Comparison of ENCODE assay signal across 1 cellular context in the genomic region with DNA sequence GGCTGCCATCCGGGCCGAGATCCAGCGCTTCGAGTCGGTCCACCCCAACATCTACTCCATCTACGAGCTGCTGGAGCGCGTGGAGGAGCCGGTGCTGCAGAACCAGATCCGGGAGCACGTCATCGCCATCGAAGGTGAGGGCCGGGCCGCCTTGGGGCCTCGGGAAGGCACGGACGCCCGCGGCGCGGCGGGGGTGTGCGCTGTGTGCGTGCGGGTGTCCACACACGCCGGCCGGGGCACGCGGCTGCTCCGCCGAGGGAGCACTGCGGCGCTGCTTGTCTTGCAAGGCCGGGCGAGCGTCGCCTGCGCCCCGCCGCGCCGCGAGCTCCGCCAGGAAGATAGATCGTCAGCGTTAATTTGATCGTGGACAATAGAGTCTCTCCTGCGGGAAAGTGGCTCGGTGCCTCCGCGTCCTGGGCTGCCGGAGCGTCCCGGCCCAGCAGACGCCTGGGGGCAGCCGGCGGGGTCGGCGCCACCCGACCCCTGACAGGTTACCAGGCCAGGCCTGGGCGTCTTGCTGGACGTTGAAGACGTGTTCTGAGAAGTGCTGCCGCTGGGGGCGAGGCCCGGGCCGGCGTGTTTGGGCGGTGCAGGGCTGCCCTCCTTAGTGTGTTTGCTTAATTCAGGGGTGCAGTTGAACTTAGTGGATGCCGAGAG.
A peak's percentile ranks its signal among the peaks of the same experiment; 100 is the strongest.
TF ChIP-seq lines count a peak whose summit lies in the region.

No MANE protein-coding gene starts in this region.

TF ChIP-seq in K562, 482 proteins besides CTCF, POLR2A, EP300 and RAD21 (continued from another document):
- TF ChIP-seq, protein P1, sequence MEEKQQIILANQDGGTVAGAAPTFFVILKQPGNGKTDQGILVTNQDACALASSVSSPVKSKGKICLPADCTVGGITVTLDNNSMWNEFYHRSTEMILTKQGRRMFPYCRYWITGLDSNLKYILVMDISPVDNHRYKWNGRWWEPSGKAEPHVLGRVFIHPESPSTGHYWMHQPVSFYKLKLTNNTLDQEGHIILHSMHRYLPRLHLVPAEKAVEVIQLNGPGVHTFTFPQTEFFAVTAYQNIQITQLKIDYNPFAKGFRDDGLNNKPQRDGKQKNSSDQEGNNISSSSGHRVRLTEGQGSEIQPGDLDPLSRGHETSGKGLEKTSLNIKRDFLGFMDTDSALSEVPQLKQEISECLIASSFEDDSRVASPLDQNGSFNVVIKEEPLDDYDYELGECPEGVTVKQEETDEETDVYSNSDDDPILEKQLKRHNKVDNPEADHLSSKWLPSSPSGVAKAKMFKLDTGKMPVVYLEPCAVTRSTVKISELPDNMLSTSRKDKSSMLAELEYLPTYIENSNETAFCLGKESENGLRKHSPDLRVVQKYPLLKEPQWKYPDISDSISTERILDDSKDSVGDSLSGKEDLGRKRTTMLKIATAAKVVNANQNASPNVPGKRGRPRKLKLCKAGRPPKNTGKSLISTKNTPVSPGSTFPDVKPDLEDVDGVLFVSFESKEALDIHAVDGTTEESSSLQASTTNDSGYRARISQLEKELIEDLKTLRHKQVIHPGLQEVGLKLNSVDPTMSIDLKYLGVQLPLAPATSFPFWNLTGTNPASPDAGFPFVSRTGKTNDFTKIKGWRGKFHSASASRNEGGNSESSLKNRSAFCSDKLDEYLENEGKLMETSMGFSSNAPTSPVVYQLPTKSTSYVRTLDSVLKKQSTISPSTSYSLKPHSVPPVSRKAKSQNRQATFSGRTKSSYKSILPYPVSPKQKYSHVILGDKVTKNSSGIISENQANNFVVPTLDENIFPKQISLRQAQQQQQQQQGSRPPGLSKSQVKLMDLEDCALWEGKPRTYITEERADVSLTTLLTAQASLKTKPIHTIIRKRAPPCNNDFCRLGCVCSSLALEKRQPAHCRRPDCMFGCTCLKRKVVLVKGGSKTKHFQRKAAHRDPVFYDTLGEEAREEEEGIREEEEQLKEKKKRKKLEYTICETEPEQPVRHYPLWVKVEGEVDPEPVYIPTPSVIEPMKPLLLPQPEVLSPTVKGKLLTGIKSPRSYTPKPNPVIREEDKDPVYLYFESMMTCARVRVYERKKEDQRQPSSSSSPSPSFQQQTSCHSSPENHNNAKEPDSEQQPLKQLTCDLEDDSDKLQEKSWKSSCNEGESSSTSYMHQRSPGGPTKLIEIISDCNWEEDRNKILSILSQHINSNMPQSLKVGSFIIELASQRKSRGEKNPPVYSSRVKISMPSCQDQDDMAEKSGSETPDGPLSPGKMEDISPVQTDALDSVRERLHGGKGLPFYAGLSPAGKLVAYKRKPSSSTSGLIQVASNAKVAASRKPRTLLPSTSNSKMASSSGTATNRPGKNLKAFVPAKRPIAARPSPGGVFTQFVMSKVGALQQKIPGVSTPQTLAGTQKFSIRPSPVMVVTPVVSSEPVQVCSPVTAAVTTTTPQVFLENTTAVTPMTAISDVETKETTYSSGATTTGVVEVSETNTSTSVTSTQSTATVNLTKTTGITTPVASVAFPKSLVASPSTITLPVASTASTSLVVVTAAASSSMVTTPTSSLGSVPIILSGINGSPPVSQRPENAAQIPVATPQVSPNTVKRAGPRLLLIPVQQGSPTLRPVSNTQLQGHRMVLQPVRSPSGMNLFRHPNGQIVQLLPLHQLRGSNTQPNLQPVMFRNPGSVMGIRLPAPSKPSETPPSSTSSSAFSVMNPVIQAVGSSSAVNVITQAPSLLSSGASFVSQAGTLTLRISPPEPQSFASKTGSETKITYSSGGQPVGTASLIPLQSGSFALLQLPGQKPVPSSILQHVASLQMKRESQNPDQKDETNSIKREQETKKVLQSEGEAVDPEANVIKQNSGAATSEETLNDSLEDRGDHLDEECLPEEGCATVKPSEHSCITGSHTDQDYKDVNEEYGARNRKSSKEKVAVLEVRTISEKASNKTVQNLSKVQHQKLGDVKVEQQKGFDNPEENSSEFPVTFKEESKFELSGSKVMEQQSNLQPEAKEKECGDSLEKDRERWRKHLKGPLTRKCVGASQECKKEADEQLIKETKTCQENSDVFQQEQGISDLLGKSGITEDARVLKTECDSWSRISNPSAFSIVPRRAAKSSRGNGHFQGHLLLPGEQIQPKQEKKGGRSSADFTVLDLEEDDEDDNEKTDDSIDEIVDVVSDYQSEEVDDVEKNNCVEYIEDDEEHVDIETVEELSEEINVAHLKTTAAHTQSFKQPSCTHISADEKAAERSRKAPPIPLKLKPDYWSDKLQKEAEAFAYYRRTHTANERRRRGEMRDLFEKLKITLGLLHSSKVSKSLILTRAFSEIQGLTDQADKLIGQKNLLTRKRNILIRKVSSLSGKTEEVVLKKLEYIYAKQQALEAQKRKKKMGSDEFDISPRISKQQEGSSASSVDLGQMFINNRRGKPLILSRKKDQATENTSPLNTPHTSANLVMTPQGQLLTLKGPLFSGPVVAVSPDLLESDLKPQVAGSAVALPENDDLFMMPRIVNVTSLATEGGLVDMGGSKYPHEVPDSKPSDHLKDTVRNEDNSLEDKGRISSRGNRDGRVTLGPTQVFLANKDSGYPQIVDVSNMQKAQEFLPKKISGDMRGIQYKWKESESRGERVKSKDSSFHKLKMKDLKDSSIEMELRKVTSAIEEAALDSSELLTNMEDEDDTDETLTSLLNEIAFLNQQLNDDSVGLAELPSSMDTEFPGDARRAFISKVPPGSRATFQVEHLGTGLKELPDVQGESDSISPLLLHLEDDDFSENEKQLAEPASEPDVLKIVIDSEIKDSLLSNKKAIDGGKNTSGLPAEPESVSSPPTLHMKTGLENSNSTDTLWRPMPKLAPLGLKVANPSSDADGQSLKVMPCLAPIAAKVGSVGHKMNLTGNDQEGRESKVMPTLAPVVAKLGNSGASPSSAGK (IDR thresholded peaks at IDR 0.05): peak; percentile 43
- no peak for TF ChIP-seq ZNF121 (CRISPR knock-in tag; conservative IDR thresholded peaks at IDR 0.05)
- no peak for TF ChIP-seq ASH1L (IDR thresholded peaks at IDR 0.05; ENCODE audit: borderline replicate concordance, low read depth, partially characterized antibody)
- TF ChIP-seq SMARCE1 (IDR thresholded peaks at IDR 0.05): no peak
- TF ChIP-seq RBFOX2 (IDR thresholded peaks at IDR 0.05; ENCODE audit: low read depth, low read length): peak; percentile 66
- TF ChIP-seq ZNF644 (tag; IDR thresholded peaks at IDR 0.05; ENCODE audit: low read depth): no peak
- no peak for TF ChIP-seq CBX2 (IDR thresholded peaks at IDR 0.05; ENCODE audit: insufficient read depth, low read length, poor library complexity, severe bottlenecking)
- no peak for TF ChIP-seq E2F1 (CRISPR knock-in tag; IDR thresholded peaks at IDR 0.05)
- no peak for TF ChIP-seq KLF1 (tag; IDR thresholded peaks at IDR 0.05)
- TF ChIP-seq TAF7 (tag; IDR thresholded peaks at IDR 0.05): no peak
- no peak for TF ChIP-seq IRF2 (CRISPR knock-in tag; IDR thresholded peaks at IDR 0.05)
- peak; percentile 82 for TF ChIP-seq HNRNPLL (IDR thresholded peaks at IDR 0.05; ENCODE audit: low read depth, low read length, poor library complexity, severe bottlenecking)
- peak; percentile 17 for TF ChIP-seq SAP30 (IDR thresholded peaks at IDR 0.05; ENCODE audit: borderline replicate concordance, insufficient read depth, low read depth, low read length, poor library complexity, severe bottlenecking)
- no peak for TF ChIP-seq NCOA6 (IDR thresholded peaks at IDR 0.05)
- peak; percentile 48 for TF ChIP-seq KDM5B (IDR thresholded peaks at IDR 0.05; ENCODE audit: insufficient replicate concordance, low read depth, low read length)
- TF ChIP-seq, protein P2, sequence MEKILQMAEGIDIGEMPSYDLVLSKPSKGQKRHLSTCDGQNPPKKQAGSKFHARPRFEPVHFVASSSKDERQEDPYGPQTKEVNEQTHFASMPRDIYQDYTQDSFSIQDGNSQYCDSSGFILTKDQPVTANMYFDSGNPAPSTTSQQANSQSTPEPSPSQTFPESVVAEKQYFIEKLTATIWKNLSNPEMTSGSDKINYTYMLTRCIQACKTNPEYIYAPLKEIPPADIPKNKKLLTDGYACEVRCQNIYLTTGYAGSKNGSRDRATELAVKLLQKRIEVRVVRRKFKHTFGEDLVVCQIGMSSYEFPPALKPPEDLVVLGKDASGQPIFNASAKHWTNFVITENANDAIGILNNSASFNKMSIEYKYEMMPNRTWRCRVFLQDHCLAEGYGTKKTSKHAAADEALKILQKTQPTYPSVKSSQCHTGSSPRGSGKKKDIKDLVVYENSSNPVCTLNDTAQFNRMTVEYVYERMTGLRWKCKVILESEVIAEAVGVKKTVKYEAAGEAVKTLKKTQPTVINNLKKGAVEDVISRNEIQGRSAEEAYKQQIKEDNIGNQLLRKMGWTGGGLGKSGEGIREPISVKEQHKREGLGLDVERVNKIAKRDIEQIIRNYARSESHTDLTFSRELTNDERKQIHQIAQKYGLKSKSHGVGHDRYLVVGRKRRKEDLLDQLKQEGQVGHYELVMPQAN (IDR thresholded peaks at IDR 0.05; ENCODE audit: borderline replicate concordance): no peak
- TF ChIP-seq ZFX (CRISPR knock-in tag; IDR thresholded peaks at IDR 0.05): peak; percentile 44; the same call in 1 of the 2 replicates
- TF ChIP-seq, protein P3, sequence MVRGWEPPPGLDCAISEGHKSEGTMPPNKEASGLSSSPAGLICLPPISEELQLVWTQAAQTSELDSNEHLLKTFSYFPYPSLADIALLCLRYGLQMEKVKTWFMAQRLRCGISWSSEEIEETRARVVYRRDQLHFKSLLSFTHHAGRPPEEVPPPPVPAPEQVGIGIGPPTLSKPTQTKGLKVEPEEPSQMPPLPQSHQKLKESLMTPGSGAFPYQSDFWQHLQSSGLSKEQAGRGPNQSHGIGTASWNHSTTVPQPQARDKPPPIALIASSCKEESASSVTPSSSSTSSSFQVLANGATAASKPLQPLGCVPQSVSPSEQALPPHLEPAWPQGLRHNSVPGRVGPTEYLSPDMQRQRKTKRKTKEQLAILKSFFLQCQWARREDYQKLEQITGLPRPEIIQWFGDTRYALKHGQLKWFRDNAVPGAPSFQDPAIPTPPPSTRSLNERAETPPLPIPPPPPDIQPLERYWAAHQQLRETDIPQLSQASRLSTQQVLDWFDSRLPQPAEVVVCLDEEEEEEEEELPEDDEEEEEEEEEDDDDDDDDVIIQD (CRISPR knock-in tag; IDR thresholded peaks at IDR 0.05): no peak
- no peak for TF ChIP-seq ZC3H8 (IDR thresholded peaks at IDR 0.05)
- no peak for TF ChIP-seq ELK3 (CRISPR knock-in tag; IDR thresholded peaks at IDR 0.05)
- TF ChIP-seq TFE3 (CRISPR knock-in tag; IDR thresholded peaks at IDR 0.05): no peak
- TF ChIP-seq ZNF263 (CRISPR knock-in tag; IDR thresholded peaks at IDR 0.05; ENCODE audit: borderline replicate concordance): peak; percentile 71
- no peak for TF ChIP-seq C11orf30 (IDR thresholded peaks at IDR 0.05; ENCODE audit: low read depth)
- TF ChIP-seq ZNF431 (CRISPR knock-in tag; IDR thresholded peaks at IDR 0.05): no peak; the same call in 1 of the 2 replicates
- no peak for TF ChIP-seq POLR3A (IDR thresholded peaks at IDR 0.05; ENCODE audit: borderline replicate concordance, extremely low read depth, insufficient read depth, insufficient read length)
- peak; percentile 44 for TF ChIP-seq CCNT2 (IDR thresholded peaks at IDR 0.05; ENCODE audit: borderline replicate concordance, extremely low read depth, insufficient read length, low read depth, low read length)
- TF ChIP-seq, protein P4, sequence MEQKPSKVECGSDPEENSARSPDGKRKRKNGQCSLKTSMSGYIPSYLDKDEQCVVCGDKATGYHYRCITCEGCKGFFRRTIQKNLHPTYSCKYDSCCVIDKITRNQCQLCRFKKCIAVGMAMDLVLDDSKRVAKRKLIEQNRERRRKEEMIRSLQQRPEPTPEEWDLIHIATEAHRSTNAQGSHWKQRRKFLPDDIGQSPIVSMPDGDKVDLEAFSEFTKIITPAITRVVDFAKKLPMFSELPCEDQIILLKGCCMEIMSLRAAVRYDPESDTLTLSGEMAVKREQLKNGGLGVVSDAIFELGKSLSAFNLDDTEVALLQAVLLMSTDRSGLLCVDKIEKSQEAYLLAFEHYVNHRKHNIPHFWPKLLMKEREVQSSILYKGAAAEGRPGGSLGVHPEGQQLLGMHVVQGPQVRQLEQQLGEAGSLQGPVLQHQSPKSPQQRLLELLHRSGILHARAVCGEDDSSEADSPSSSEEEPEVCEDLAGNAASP (IDR thresholded peaks at IDR 0.05): no peak
- TF ChIP-seq HSF4 (CRISPR knock-in tag; IDR thresholded peaks at IDR 0.05; ENCODE audit: borderline replicate concordance): no peak
- TF ChIP-seq, protein P5, sequence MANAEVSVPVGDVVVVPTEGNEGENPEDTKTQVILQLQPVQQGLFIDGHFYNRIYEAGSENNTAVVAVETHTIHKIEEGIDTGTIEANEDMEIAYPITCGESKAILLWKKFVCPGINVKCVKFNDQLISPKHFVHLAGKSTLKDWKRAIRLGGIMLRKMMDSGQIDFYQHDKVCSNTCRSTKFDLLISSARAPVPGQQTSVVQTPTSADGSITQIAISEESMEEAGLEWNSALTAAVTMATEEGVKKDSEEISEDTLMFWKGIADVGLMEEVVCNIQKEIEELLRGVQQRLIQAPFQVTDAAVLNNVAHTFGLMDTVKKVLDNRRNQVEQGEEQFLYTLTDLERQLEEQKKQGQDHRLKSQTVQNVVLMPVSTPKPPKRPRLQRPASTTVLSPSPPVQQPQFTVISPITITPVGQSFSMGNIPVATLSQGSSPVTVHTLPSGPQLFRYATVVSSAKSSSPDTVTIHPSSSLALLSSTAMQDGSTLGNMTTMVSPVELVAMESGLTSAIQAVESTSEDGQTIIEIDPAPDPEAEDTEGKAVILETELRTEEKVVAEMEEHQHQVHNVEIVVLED (CRISPR knock-in tag; IDR thresholded peaks at IDR 0.05): 0 out of 2 replicates have a peak, but pooled peaks have one; percentile 19
